ENCODE assay signal across 1 cellular context in the genomic region with DNA sequence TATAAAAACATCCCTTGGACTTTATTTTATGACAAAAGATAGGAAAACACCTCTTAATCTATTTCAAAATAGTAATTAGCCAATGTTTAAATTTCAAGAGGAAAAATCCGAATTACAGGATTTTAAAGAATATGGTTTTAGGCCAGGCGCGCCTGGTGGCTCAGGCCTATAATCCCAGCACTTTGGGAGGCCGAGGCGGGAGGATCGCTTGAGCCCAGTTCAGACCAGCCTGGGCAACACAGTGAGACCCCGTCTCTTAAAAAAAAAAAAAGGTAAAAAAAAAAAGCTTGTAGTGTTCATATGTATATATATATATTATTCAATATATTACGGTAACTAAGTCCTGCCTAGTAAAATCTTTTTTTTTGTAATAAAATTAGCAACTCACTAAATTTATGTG.
TF ChIP-seq lines count a peak whose summit lies in the region.

No MANE protein-coding gene starts in this region.

TF ChIP-seq in H1, 55 proteins besides CTCF, POLR2A, EP300 and RAD21:
- TF ChIP-seq JUND (IDR thresholded peaks at IDR 0.05; ENCODE audit: low read length) (no peak), SIN3A (conservative IDR thresholded peaks at IDR 0.05 in 1 of 2, IDR thresholded peaks at IDR 0.05 in 1 of 2; ENCODE audit: low read depth in 1 of 2, low read length in 2 of 2) (no peak), POU5F1 (IDR thresholded peaks at IDR 0.05; ENCODE audit: low read depth, low read length) (no peak), EGR1 (IDR thresholded peaks at IDR 0.05; ENCODE audit: borderline replicate concordance, low read depth, low read length) (no peak), SAP30 (IDR thresholded peaks at IDR 0.05; ENCODE audit: insufficient read depth, insufficient replicate concordance, low read length) (no peak), BCL11A (IDR thresholded peaks at IDR 0.05; ENCODE audit: low read depth in 2 of 2, low read length in 2 of 2) (no peak), SP2 (IDR thresholded peaks at IDR 0.05; ENCODE audit: low read length) (no peak), GABPA (IDR thresholded peaks at IDR 0.05; ENCODE audit: borderline replicate concordance, insufficient read depth, low read length) (no peak), SP4 (IDR thresholded peaks at IDR 0.05; ENCODE audit: low read length) (no peak), YY1 (IDR thresholded peaks at IDR 0.05; ENCODE audit: low read depth, low read length) (no peak), RBBP5 (IDR thresholded peaks at IDR 0.05; ENCODE audit: borderline replicate concordance, low read depth, low read length) (no peak), MAFK (IDR thresholded peaks at IDR 0.05; ENCODE audit: low read depth, low read length) (no peak), CEBPB (IDR thresholded peaks at IDR 0.05; ENCODE audit: low read depth, low read length) (no peak), KDM5A (IDR thresholded peaks at IDR 0.05; ENCODE audit: low read length) (no peak), CBX5 (IDR thresholded peaks at IDR 0.05; ENCODE audit: low read depth, low read length) (no peak), BRCA1 (IDR thresholded peaks at IDR 0.05; ENCODE audit: low read depth, low read length) (no peak), TCF12 (IDR thresholded peaks at IDR 0.05; ENCODE audit: low read depth, low read length) (no peak)
- TF ChIP-seq, protein P1, sequence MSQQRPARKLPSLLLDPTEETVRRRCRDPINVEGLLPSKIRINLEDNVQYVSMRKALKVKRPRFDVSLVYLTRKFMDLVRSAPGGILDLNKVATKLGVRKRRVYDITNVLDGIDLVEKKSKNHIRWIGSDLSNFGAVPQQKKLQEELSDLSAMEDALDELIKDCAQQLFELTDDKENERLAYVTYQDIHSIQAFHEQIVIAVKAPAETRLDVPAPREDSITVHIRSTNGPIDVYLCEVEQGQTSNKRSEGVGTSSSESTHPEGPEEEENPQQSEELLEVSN (IDR thresholded peaks at IDR 0.05): no peak
